In genomic region chr6:170306324-170307079, GRCh38 we compare ENCODE assay signal across 8 cellular contexts. TPM values are rescaled to one million over a fixed set of nuclear protein-coding genes. Genes with fewer than 3 reads are reported as not detected.
A peak's percentile ranks its signal among the peaks of the same experiment; 100 is the strongest.
DNase-seq lines count a peak whose midpoint lies in the region; ATAC-seq, FAIRE-seq and TF ChIP-seq lines count a peak whose summit lies in the region.

TSS of gene FAM120B (plus strand) at chr6:170306758. CDS start at chr6:170317391, 10,633 bp downstream.

- H3K27me3 ChIP-seq in right atrium auricular region: no peaks in the 10 kb centered on the region
- no peaks in the 10 kb centered on the region for H3K27me3 ChIP-seq in uterus

- H3K36me3 ChIP-seq in right atrium auricular region (no peaks in the 10 kb centered on the region), uterus (no peaks in the 10 kb centered on the region)

- peaks cover 5 to 38% of the 10 kb centered on the region in 2 donors for H3K4me1 ChIP-seq in right atrium auricular region
- no peaks in the 10 kb centered on the region for H3K4me1 ChIP-seq in uterus

- peak; percentile 95 for FAIRE-seq in GM18507 (lab: Jason Lieb, UNC)

- intact Hi-C loops in T-helper 2 cell treated with Interferon-gamma antibody and Interleukin-4, amounts not matched to agents 100 ng/mL and 5 ng/mL, for 36 hours (cut with micrococcal nuclease): loop anchor here (1.0 to 5.0 kb wide), 5 partner anchors 14 to 604 kb away; partner anchors contain the start of genes C6orf120, TBP and WDR27
- intact Hi-C loops in uterus (cut with DNase I; ENCODE audit: low total_unique reads): no loop called here

- H3K9me3 ChIP-seq in right atrium auricular region (no peaks in the 10 kb centered on the region), uterus (no peaks in the 10 kb centered on the region)

- peak; percentile 96 for ATAC-seq in HG02973 (IDR thresholded peaks at IDR 0.05; ENCODE audit: unreplicated experiment)

- TF ChIP-seq POLR2A in uterus (IDR thresholded peaks at IDR 0.05): peak; percentile 80 to 91

- DNase-seq in GM18507 (ENCODE audit: extremely low spot score, insufficient read length, low read depth) (peak; percentile 98), NCI-H1930 (lab: John Stamatoyannopoulos, UW) (peak; percentile 86 to 88), anterior cingulate cortex (lab: John Stamatoyannopoulos, UW) (peak; percentile 65 to 98 (median 96)), right atrium auricular region (ENCODE audit: low spot score) (peak; percentile 96), putamen (ENCODE audit: low spot score) (peak; percentile 97), uterus (peak; percentile 96 to 98)

- TF ChIP-seq CTCF in right atrium auricular region (IDR thresholded peaks at IDR 0.05) (no peak), uterus (IDR thresholded peaks at IDR 0.05) (peak in 2 of 4 experiments; percentile 10 to 20)

- peak within 1 kb of the TSS; percentile 88 to 94 for H3K27ac ChIP-seq in right atrium auricular region
- H3K27ac ChIP-seq in uterus: peak within 1 kb of the TSS; percentile 82 to 89

- H3K4me3 ChIP-seq in right atrium auricular region: peak within 1 kb of the TSS; percentile 72 to 96
- peak within 1 kb of the TSS; percentile 85 to 99 for H3K4me3 ChIP-seq in uterus

RNA-seq across cellular contexts. Expression of gene FAM120B, which starts in this region (rescaled TPM):
- 25.2 and 25.5 TPM in 2 replicates for total RNA-seq in T-helper 2 cell treated with Interferon-gamma antibody and Interleukin-4, amounts not matched to agents 100 ng/mL and 5 ng/mL, for 36 hours
- total RNA-seq in right atrium auricular region: 10 to 100 TPM; 14.7 to 18.6 TPM
- 10 to 100 TPM; 12.1 to 50.9 (median 35.2) TPM for total RNA-seq in uterus

Comparison
In these comparisons a context has a peak if more than half of its experiments do, and no peak if none do; other contexts are left out.
1. Peak in every context shown above with its lines: DNase-seq, ATAC-seq, H3K4me3 ChIP-seq and H3K27ac ChIP-seq.